Comparison of ENCODE assay signal across 11 cellular contexts in the genomic region with DNA sequence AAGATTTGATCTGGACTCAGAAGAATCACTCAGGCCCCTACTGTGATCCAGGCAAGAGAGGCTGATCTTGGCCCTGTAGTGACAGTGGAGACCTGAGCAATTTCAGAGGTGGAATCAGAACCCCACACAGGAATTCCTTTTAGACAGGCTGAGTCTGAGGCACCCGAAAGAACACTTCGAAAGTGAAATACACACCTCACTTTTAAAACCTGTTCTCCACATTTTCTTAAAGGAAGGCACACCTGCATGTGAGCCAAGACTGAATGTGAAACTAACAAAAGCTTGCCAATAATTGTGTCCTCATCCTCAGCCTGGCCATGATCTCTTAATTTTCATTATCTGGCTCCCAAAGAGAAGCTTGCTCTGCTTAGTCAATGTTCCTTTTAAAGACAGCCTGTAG. TPM values are rescaled to one million over a fixed set of nuclear protein-coding genes. Genes with fewer than 3 reads are reported as not detected.
A peak's percentile ranks its signal among the peaks of the same experiment; 100 is the strongest.
DNase-seq lines count a peak whose midpoint lies in the region; ATAC-seq and TF ChIP-seq lines count a peak whose summit lies in the region.
"Had no signal": no experiment of that assay in that cellular context is flagged by ENCODE, and none has a peak within 500 bp of the region (broad histone marks: within the 10 kb centered on the region; RNA-seq: fewer than 3 reads in every experiment).

No MANE protein-coding gene starts in this region.

- ATAC-seq in GM18870 (IDR thresholded peaks at IDR 0.05; ENCODE audit: unreplicated experiment): peak; percentile 41
- peak; percentile 38 for ATAC-seq in GM21529 (IDR thresholded peaks at IDR 0.05; ENCODE audit: unreplicated experiment)
- peak; percentile 52 for ATAC-seq in HG03159 (IDR thresholded peaks at IDR 0.05; ENCODE audit: unreplicated experiment)
- ATAC-seq in mucosa of descending colon: peak; percentile 8
- ATAC-seq in foreskin keratinocyte: no peak
- ATAC-seq: Right ventricle myocardium inferior had no signal

- no peaks in the 10 kb centered on the region for H3K27me3 ChIP-seq in foreskin keratinocyte
- H3K27me3 ChIP-seq: uterus had no signal

- no peak overlapping the region for H3K27ac ChIP-seq in foreskin keratinocyte
- H3K27ac ChIP-seq: uterus had no signal

- no peak overlapping the region for H3K4me3 ChIP-seq in mucosa of descending colon
- H3K4me3 ChIP-seq: uterus had no signal

- peaks cover 1% of the 10 kb centered on the region for H3K36me3 ChIP-seq in mucosa of descending colon (ENCODE audit: low read depth)
- H3K36me3 ChIP-seq: uterus had no signal

- no peak for DNase-seq in mucosa of descending colon
- DNase-seq in foreskin keratinocyte: no peak
- DNase-seq in NCI-H526 treated with DMSO at 0.1 percent for 48 hours (lab: John Stamatoyannopoulos, UW): no peak
- no peak for DNase-seq in DMS 273 treated with DMSO at 0.1 percent for 48 hours (lab: John Stamatoyannopoulos, UW)
- DNase-seq: activated CD4-positive, alpha-beta T cell treated with anti-CD3 and anti-CD28 coated beads for 1 hour; DMS53; uterus had no signal

- intact Hi-C loops in mucosa of descending colon (cut with DNase I, micrococcal nuclease): no loop called here

- H3K9me3 ChIP-seq in mucosa of descending colon: no peaks in the 10 kb centered on the region
- H3K9me3 ChIP-seq: uterus had no signal

- no peak for TF ChIP-seq CTCF in mucosa of descending colon (IDR thresholded peaks at IDR 0.05)
- no peak for TF ChIP-seq CTCF in foreskin keratinocyte (conservative IDR thresholded peaks at IDR 0.05)

- peaks cover 18% of the 10 kb centered on the region for H3K4me1 ChIP-seq in mucosa of descending colon (ENCODE audit: low read depth)
- no peaks in the 10 kb centered on the region for H3K4me1 ChIP-seq in foreskin keratinocyte
- H3K4me1 ChIP-seq: uterus had no signal

RNA-seq across cellular contexts. Expression of a gene that starts 32.2 kb away (rescaled TPM):
- total RNA-seq in mucosa of descending colon: 10 to 100 TPM; 78.7 to 94.4 (median 79.0) TPM
- total RNA-seq in foreskin keratinocyte: 1.2 and 1.3 TPM in 2 replicates
- polyA plus RNA-seq in foreskin keratinocyte: 0.20 and 0.26 TPM in 2 replicates

Comparison
In these comparisons a context has a peak if more than half of its experiments do, and no peak if none do; other contexts are left out.
1. RNA of a gene that starts 32.2 kb away (total RNA-seq): 78.7 to 94.4 TPM in mucosa of descending colon; 1.2 to 1.3 TPM in foreskin keratinocyte; every median in the first group is over 10 times any median in the second.